ENCODE assay signal across 1 cellular context in the genomic region with DNA sequence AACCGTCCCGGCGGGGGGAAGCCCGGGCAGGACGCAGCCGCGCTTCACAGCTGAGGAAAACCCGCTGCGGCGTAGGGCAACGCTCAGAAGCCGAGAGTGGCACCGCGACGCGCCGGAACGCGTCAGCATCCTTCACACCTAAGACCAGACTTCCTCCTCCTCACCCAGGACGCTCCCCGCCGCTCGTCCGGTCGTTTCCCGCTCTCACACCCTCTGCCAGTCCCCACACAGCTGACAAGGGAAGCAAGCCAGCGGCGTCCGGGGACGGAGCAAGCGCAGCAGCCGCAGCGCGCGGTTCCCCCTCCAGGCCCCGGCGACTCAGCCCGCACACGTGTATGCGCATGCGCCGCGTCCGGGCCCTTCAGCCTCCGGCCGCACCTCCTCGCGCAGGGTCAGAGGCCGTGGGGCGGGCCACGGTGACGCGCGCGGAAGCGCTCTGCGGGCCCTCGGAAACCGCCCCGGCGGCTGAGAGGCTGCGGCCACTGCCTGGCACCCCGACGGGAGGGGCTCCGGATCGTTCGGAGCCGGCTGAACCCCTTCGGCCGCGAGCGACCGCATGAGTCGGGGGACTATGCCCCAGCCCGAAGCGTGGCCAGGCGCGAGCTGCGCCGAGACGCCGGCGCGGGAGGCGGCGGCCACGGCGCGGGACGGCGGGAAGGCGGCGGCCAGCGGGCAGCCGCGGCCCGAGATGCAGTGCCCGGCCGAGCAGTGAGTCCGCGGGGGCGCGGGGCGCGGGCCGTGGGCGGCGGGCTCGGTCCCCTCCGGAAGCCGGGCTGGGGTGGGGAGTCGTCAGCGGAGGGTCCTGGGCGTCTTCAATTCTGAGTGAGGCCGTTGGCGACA.
A peak's percentile ranks its signal among the peaks of the same experiment; 100 is the strongest.
TF ChIP-seq lines count a peak whose summit lies in the region.

Gene OTULIN (plus strand): TSS at position 449 of the 840 bp plus-strand sequence. CDS start 108 bp downstream, at position 557.

TF ChIP-seq in K562, 482 proteins besides CTCF, POLR2A, EP300 and RAD21 (continued from another document and continues in another):
- TF ChIP-seq EZH2 (IDR thresholded peaks at IDR 0.05; ENCODE audit: borderline replicate concordance, low read depth, low read length) (no peak), FOXA3 (CRISPR knock-in tag; conservative IDR thresholded peaks at IDR 0.05 in 1 of 2, IDR thresholded peaks at IDR 0.05 in 1 of 2) (no peak), ZNF644 (tag; IDR thresholded peaks at IDR 0.05; ENCODE audit: low read depth) (no peak), NR2C1 (IDR thresholded peaks at IDR 0.05) (peak; percentile 94), NR2C1 (tag; IDR thresholded peaks at IDR 0.05) (peak; percentile 96), KDM2B (CRISPR knock-in tag; IDR thresholded peaks at IDR 0.05) (no peak), ZNF655 (CRISPR knock-in tag; IDR thresholded peaks at IDR 0.05) (no peak), SRSF9 (IDR thresholded peaks at IDR 0.05; ENCODE audit: borderline replicate concordance, low read depth, low read length) (no peak), ZNF408 (CRISPR knock-in tag; IDR thresholded peaks at IDR 0.05; ENCODE audit: low read depth) (no peak), HSF4 (CRISPR knock-in tag; IDR thresholded peaks at IDR 0.05; ENCODE audit: borderline replicate concordance) (no peak), XRCC5 (IDR thresholded peaks at IDR 0.05; ENCODE audit: low read depth, low read length) (no peak), RB1 (IDR thresholded peaks at IDR 0.05; ENCODE audit: low read depth) (peak; percentile 88), CREB5 (CRISPR knock-in tag; IDR thresholded peaks at IDR 0.05) (no peak), PYGO2 (tag; IDR thresholded peaks at IDR 0.05) (no peak), HNRNPH1 (optimal IDR thresholded peaks at IDR 0.05; ENCODE audit: low read depth, low read length) (no peak), ZNF431 (CRISPR knock-in tag; IDR thresholded peaks at IDR 0.05) (no peak), RBM17 (IDR thresholded peaks at IDR 0.05; ENCODE audit: borderline replicate concordance, low read depth, low read length) (no peak), HNRNPK (IDR thresholded peaks at IDR 0.05; ENCODE audit: low read depth, low read length, poor library complexity, severe bottlenecking) (no peak), ZNF12 (CRISPR knock-in tag; IDR thresholded peaks at IDR 0.05) (0 out of 2 replicates have a peak, but pooled peaks have one; percentile 27), ZNF384 (IDR thresholded peaks at IDR 0.05; ENCODE audit: low read depth, low read length) (0 out of 2 replicates have a peak, but pooled peaks have one; percentile 10), ZNF311 (CRISPR knock-in tag; IDR thresholded peaks at IDR 0.05) (no peak), ARID1B (IDR thresholded peaks at IDR 0.05) (0 out of 2 replicates have a peak, but pooled peaks have one; percentile 23), TSC22D4 (tag; IDR thresholded peaks at IDR 0.05) (no peak), KAT2B (IDR thresholded peaks at IDR 0.05; ENCODE audit: low read depth, low read length) (no peak), TCFL5 (CRISPR knock-in tag; conservative IDR thresholded peaks at IDR 0.05) (no peak), MAFG (tag; conservative IDR thresholded peaks at IDR 0.05) (no peak), ELK3 (CRISPR knock-in tag; IDR thresholded peaks at IDR 0.05) (no peak), PCBP1 (IDR thresholded peaks at IDR 0.05; ENCODE audit: low read depth, low read length, poor library complexity, severe bottlenecking) (no peak), MTF1 (CRISPR knock-in tag; IDR thresholded peaks at IDR 0.05; ENCODE audit: borderline replicate concordance) (no peak), SIN3B (IDR thresholded peaks at IDR 0.05; ENCODE audit: low read depth) (peak; percentile 37; the same call in 1 of the 2 replicates), ESRRB (CRISPR knock-in tag; IDR thresholded peaks at IDR 0.05; ENCODE audit: borderline replicate concordance) (no peak), MYBL2 (IDR thresholded peaks at IDR 0.05; ENCODE audit: low read depth) (no peak), MYBL2 (CRISPR knock-in tag; IDR thresholded peaks at IDR 0.05; ENCODE audit: borderline replicate concordance) (no peak), ZNF449 (CRISPR knock-in tag; IDR thresholded peaks at IDR 0.05) (no peak), ZNF232 (CRISPR knock-in tag; IDR thresholded peaks at IDR 0.05) (no peak), PKNOX1 (IDR thresholded peaks at IDR 0.05) (peak; percentile 42), ZBTB7A (IDR thresholded peaks at IDR 0.05; ENCODE audit: borderline replicate concordance, control insufficient read depth, low read depth, low read length) (peak; percentile 85; the same call in 1 of the 2 replicates), ZNF41 (CRISPR knock-in tag; conservative IDR thresholded peaks at IDR 0.05) (no peak), SNIP1 (IDR thresholded peaks at IDR 0.05; ENCODE audit: low read depth) (no peak), MTA1 (IDR thresholded peaks at IDR 0.05; ENCODE audit: borderline replicate concordance) (no peak), STAT5B (CRISPR knock-in tag; IDR thresholded peaks at IDR 0.05) (no peak), DNMT1 (IDR thresholded peaks at IDR 0.05) (no peak), SMAD4 (CRISPR knock-in tag; conservative IDR thresholded peaks at IDR 0.05) (peak; percentile 62), HOXB6 (CRISPR knock-in tag; IDR thresholded peaks at IDR 0.05; ENCODE audit: borderline replicate concordance) (no peak)
- TF ChIP-seq, protein P1, sequence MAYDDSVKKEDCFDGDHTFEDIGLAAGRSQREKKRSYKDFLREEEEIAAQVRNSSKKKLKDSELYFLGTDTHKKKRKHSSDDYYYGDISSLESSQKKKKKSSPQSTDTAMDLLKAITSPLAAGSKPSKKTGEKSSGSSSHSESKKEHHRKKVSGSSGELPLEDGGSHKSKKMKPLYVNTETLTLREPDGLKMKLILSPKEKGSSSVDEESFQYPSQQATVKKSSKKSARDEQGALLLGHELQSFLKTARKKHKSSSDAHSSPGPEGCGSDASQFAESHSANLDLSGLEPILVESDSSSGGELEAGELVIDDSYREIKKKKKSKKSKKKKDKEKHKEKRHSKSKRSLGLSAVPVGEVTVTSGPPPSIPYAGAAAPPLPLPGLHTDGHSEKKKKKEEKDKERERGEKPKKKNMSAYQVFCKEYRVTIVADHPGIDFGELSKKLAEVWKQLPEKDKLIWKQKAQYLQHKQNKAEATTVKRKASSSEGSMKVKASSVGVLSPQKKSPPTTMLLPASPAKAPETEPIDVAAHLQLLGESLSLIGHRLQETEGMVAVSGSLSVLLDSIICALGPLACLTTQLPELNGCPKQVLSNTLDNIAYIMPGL (CRISPR knock-in tag; IDR thresholded peaks at IDR 0.05), result 0 out of 2 replicates have a peak, but pooled peaks have one; percentile 40
- TF ChIP-seq, protein P2, sequence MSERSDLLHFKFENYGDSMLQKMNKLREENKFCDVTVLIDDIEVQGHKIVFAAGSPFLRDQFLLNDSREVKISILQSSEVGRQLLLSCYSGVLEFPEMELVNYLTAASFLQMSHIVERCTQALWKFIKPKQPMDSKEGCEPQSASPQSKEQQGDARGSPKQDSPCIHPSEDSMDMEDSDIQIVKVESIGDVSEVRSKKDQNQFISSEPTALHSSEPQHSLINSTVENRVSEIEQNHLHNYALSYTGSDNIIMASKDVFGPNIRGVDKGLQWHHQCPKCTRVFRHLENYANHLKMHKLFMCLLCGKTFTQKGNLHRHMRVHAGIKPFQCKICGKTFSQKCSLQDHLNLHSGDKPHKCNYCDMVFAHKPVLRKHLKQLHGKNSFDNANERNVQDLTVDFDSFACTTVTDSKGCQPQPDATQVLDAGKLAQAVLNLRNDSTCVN (CRISPR knock-in tag; IDR thresholded peaks at IDR 0.05), result no peak
- TF ChIP-seq, protein P3, sequence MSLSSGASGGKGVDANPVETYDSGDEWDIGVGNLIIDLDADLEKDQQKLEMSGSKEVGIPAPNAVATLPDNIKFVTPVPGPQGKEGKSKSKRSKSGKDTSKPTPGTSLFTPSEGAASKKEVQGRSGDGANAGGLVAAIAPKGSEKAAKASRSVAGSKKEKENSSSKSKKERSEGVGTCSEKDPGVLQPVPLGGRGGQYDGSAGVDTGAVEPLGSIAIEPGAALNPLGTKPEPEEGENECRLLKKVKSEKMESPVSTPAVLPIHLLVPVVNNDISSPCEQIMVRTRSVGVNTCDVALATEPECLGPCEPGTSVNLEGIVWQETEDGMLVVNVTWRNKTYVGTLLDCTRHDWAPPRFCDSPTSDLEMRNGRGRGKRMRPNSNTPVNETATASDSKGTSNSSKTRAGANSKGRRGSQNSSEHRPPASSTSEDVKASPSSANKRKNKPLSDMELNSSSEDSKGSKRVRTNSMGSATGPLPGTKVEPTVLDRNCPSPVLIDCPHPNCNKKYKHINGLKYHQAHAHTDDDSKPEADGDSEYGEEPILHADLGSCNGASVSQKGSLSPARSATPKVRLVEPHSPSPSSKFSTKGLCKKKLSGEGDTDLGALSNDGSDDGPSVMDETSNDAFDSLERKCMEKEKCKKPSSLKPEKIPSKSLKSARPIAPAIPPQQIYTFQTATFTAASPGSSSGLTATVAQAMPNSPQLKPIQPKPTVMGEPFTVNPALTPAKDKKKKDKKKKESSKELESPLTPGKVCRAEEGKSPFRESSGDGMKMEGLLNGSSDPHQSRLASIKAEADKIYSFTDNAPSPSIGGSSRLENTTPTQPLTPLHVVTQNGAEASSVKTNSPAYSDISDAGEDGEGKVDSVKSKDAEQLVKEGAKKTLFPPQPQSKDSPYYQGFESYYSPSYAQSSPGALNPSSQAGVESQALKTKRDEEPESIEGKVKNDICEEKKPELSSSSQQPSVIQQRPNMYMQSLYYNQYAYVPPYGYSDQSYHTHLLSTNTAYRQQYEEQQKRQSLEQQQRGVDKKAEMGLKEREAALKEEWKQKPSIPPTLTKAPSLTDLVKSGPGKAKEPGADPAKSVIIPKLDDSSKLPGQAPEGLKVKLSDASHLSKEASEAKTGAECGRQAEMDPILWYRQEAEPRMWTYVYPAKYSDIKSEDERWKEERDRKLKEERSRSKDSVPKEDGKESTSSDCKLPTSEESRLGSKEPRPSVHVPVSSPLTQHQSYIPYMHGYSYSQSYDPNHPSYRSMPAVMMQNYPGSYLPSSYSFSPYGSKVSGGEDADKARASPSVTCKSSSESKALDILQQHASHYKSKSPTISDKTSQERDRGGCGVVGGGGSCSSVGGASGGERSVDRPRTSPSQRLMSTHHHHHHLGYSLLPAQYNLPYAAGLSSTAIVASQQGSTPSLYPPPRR (CRISPR knock-in tag; IDR thresholded peaks at IDR 0.05; ENCODE audit: borderline replicate concordance), result no peak
- TF ChIP-seq, protein P4, sequence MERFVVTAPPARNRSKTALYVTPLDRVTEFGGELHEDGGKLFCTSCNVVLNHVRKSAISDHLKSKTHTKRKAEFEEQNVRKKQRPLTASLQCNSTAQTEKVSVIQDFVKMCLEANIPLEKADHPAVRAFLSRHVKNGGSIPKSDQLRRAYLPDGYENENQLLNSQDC (CRISPR knock-in tag; IDR thresholded peaks at IDR 0.05), result 0 out of 2 replicates have a peak, but pooled peaks have one; percentile 21
